In genomic region chr5:60699549-60700346, GRCh38 we compare ENCODE assay signal across 1 cellular context.
TF ChIP-seq lines count a peak whose summit lies in the region.

Gene DEPDC1B, minus strand, starts transcription at chr5:60700166. Its CDS starts 73 bp downstream, at chr5:60700093.

TF ChIP-seq in HepG2, 621 proteins besides CTCF, POLR2A, EP300 and RAD21 (continued from another document and continues in another):
- TF ChIP-seq ZNF407 (CRISPR knock-in tag; IDR thresholded peaks at IDR 0.05; ENCODE audit: not compliant biosample characterization) (no peak), PATZ1 (CRISPR knock-in tag; IDR thresholded peaks at IDR 0.05) (peak; percentile 35; the same call in 1 of the 2 replicates), ZBED4 (CRISPR knock-in tag; IDR thresholded peaks at IDR 0.05; ENCODE audit: borderline replicate concordance) (no peak; the same call in 1 of the 2 replicates), FOXK2 (IDR thresholded peaks at IDR 0.05) (no peak), ELF3 (CRISPR knock-in tag; IDR thresholded peaks at IDR 0.05) (no peak; the same call in 1 of the 2 replicates), MLX (CRISPR knock-in tag; IDR thresholded peaks at IDR 0.05) (no peak), DNMT1 (CRISPR knock-in tag; IDR thresholded peaks at IDR 0.05) (no peak), RBAK (CRISPR knock-in tag; IDR thresholded peaks at IDR 0.05) (peak; percentile 75; the same call in 1 of the 2 replicates), ZNF841 (CRISPR knock-in tag; IDR thresholded peaks at IDR 0.05; ENCODE audit: borderline replicate concordance) (no peak), PRPF4 (IDR thresholded peaks at IDR 0.05; ENCODE audit: low read depth, low read length, poor library complexity, severe bottlenecking) (no peak), DZIP1 (CRISPR knock-in tag; IDR thresholded peaks at IDR 0.05) (no peak; the same call in 1 of the 2 replicates), ZBTB20 (CRISPR knock-in tag; IDR thresholded peaks at IDR 0.05; ENCODE audit: borderline replicate concordance, low read depth) (peak; percentile 72), FOXA1 (IDR thresholded peaks at IDR 0.05) (no peak), FOXA1 (CRISPR knock-in tag; IDR thresholded peaks at IDR 0.05) (no peak), FOXO4 (CRISPR knock-in tag; conservative IDR thresholded peaks at IDR 0.05) (no peak), MED1 (CRISPR knock-in tag; IDR thresholded peaks at IDR 0.05) (no peak; the same call in 1 of the 2 replicates), MBD4 (IDR thresholded peaks at IDR 0.05; ENCODE audit: borderline replicate concordance, low read length) (no peak), ZNF687 (CRISPR knock-in tag; IDR thresholded peaks at IDR 0.05) (peak; percentile 100), MAZ (IDR thresholded peaks at IDR 0.05; ENCODE audit: borderline replicate concordance, low read depth, low read length) (no peak), MAZ (CRISPR knock-in tag; IDR thresholded peaks at IDR 0.05; ENCODE audit: low read depth) (no peak; the same call in 1 of the 2 replicates), NFRKB (IDR thresholded peaks at IDR 0.05) (no peak), ZNF567 (CRISPR knock-in tag; IDR thresholded peaks at IDR 0.05; ENCODE audit: borderline replicate concordance) (no peak), FOSL2 (CRISPR knock-in tag; IDR thresholded peaks at IDR 0.05) (no peak; the same call in 1 of the 2 replicates), ZMYM2 (CRISPR knock-in tag; IDR thresholded peaks at IDR 0.05) (peak; percentile 90), BRF2 (CRISPR knock-in tag; IDR thresholded peaks at IDR 0.05) (peak; percentile 79; the same call in 1 of the 2 replicates), ZNF660 (CRISPR knock-in tag; IDR thresholded peaks at IDR 0.05; ENCODE audit: borderline replicate concordance, low read depth) (no peak), PHF20 (CRISPR knock-in tag; IDR thresholded peaks at IDR 0.05) (peak; percentile 61), HDAC2 (CRISPR knock-in tag; IDR thresholded peaks at IDR 0.05) (no peak; the same call in 1 of the 2 replicates), NR2F1 (CRISPR knock-in tag; IDR thresholded peaks at IDR 0.05) (no peak), MAFG (CRISPR knock-in tag; IDR thresholded peaks at IDR 0.05) (no peak), NFYB (CRISPR knock-in tag; IDR thresholded peaks at IDR 0.05) (peak; percentile 97), SATB2 (CRISPR knock-in tag; IDR thresholded peaks at IDR 0.05) (no peak; the same call in 1 of the 2 replicates), HMG20B (CRISPR knock-in tag; conservative IDR thresholded peaks at IDR 0.05) (no peak)
